ENCODE assay signal across 16 cellular contexts in the genomic region with DNA sequence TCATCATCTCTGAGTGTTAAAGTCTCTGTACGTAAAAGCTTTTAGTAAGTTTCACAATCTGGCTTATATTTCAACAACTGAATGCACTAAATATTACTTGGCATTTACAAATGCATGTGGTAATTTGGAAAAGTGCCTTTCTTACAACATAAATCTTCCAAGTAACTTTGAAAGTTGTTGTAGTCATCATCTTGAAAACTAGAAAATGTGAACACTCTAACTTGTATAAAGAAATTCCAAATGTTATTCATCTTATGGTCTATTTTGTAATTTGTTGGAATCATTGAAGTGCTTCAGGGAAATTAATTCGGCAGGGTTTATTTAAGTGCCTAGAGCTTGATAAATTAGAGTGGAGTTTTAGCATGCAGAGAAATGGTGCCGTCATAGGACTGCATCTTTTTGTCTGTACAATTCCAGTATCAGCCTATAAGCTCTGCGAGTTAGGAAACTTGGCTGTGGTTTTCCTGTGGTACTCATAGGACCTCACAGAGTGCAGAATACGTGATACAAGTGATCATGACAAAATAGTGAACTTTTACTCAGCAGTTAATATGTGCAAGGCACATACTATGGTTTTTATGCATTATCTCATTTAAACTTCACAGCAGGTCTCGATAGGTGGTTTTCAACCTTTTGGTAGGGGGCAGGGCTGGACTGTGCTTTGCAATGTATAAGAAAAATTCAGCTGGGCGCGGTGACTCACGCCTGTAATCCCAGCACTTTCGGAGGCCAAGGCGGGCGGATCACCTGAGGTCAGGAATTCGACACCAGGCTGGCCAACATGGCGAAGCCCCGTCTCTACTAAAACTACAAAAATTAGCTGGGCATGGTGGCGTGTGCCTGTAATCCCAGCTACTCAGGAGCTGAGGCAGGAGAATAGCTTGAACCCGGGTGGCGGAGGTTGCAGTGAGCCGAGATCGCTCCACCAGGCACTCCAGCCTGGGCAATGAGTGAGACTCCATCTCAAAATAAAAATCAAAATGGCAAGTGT.
DNase-seq lines count a peak whose midpoint lies in the region; TF ChIP-seq lines count a peak whose summit lies in the region.
"Had no signal": no experiment of that assay in that cellular context is flagged by ENCODE, and none has a peak within 500 bp of the region (broad histone marks: within the 10 kb centered on the region; RNA-seq: fewer than 3 reads in every experiment).

No MANE protein-coding gene starts in this region.

- no peak overlapping the region for H3K4me3 ChIP-seq in BJ (ENCODE audit: low read depth, low read length)
- no peak overlapping the region for H3K4me3 ChIP-seq in brain microvascular endothelial cell (ENCODE audit: low read depth, low read length)
- peak overlapping the region in 1 of 2 experiments; percentile 35 for H3K4me3 ChIP-seq in mesenchymal stem cell (ENCODE audit: insufficient read depth in 1 of 2, low read depth in 1 of 2, low read length in 2 of 2)
- H3K4me3 ChIP-seq: SJCRH30 had no signal

- peak overlapping the region; percentile 9 for H3K27ac ChIP-seq in brain microvascular endothelial cell
- H3K27ac ChIP-seq in mesenchymal stem cell (ENCODE audit: low read length, poor library complexity, severe bottlenecking) = peak overlapping the region; percentile 86
- H3K27ac ChIP-seq: SJCRH30 had no signal

- peaks cover 21% of the 10 kb centered on the region for H3K4me1 ChIP-seq in mesenchymal stem cell (ENCODE audit: control insufficient read depth, insufficient read depth, low read depth, low read length)

- no peak overlapping the region for H2BK120ac ChIP-seq in mesenchymal stem cell (ENCODE audit: low read depth, low read length)

- H3K9me3 ChIP-seq in mesenchymal stem cell (ENCODE audit: control insufficient read depth, low read length) = no peaks in the 10 kb centered on the region

- 95% methylated on average over 17 of the region's 20 CpGs for WGBS in mesenchymal stem cell

- peak overlapping the region; percentile 13 for H3K9ac ChIP-seq in mesenchymal stem cell (ENCODE audit: low read length)

- no peak overlapping the region for H4K8ac ChIP-seq in mesenchymal stem cell (ENCODE audit: low read length)

- no peak overlapping the region for H2BK5ac ChIP-seq in mesenchymal stem cell (ENCODE audit: low read depth, low read length, poor library complexity, severe bottlenecking)

- no peak overlapping the region for H3K4ac ChIP-seq in mesenchymal stem cell (ENCODE audit: low read depth in 1 of 2, low read length in 2 of 2)

- peak overlapping the region; percentile 24 to 31 for H3K18ac ChIP-seq in mesenchymal stem cell (ENCODE audit: low read depth in 1 of 2, low read length in 2 of 2)

- H3K14ac ChIP-seq in mesenchymal stem cell (ENCODE audit: low read length in 2 of 2) = no peak overlapping the region

- DNase-seq in BJ (ENCODE audit: low read depth) = peak; percentile 41
- DNase-seq in LHCN-M2 (ENCODE audit: low read depth) = peak; percentile 20
- no peak for DNase-seq in brain microvascular endothelial cell
- DNase-seq in mesenchymal stem cell = peak; percentile 71
- DNase-seq in T-helper 9 cell = no peak
- no peak for DNase-seq in activated T-cell treated with anti-CD3 and anti-CD28 coated beads, Interleukin-2, amount 50 U/mL, for 48 hours
- DNase-seq in 8988T = no peak
- no peak for DNase-seq in HuH-7 (ENCODE audit: low spot score)
- DNase-seq: activated B cell treated with CpG ODN at 0.5 μM for 24 hours; activated naive CD8-positive, alpha-beta T cell treated with anti-CD3 and anti-CD28 coated beads, Interleukin-2, amount 50 U/mL, for 24 hours; C1 segment of cervical spinal cord; DMS79; naive thymus-derived CD4-positive, alpha-beta T cell; NCI-H2029 treated with DMSO at 0.1 percent for 48 hours; SJCRH30; stimulated activated CD4-positive, alpha-beta T cell treated with anti-CD3 and anti-CD28 coated beads, Interleukin-2, amount 100 ng/mL, for 48 hours had no signal

- in situ Hi-C loops in brain microvascular endothelial cell (cut with HindIII; ENCODE audit: low pct_ligation_motif_present, low sequenced_read_pairs) = no loop called here

- CTCF ChIA-PET in BJ (lab: Yijun Ruan, JAX) = interaction anchor here (1.2 to 1.4 kb wide), 2 partner anchors 11 to 249 kb away, joined by 3 to 4 read pairs; no protein-coding TSS in a partner anchor

- H2AFZ ChIP-seq in mesenchymal stem cell (ENCODE audit: low read depth, low read length) = no peak overlapping the region

- H2BK15ac ChIP-seq in mesenchymal stem cell (ENCODE audit: low read depth, poor library complexity, severe bottlenecking) = no peak overlapping the region

- no peak for TF ChIP-seq CTCF in BJ (IDR thresholded peaks at IDR 0.05; ENCODE audit: insufficient read depth, low read depth, low read length)
- TF ChIP-seq CTCF in brain microvascular endothelial cell (IDR thresholded peaks at IDR 0.05; ENCODE audit: low read depth, low read length, missing control alignments) = no peak

- H2BK12ac ChIP-seq in mesenchymal stem cell (ENCODE audit: low read length in 2 of 2) = peak overlapping the region in 1 of 2 experiments; percentile 31

- H3K79me1 ChIP-seq in mesenchymal stem cell (replicated peaks; ENCODE audit: low read length, poor library complexity, severe bottlenecking) = peaks cover 5% of the 10 kb centered on the region

- H3K36me3 ChIP-seq in BJ (ENCODE audit: control insufficient read depth, insufficient read depth, low read length) = peaks cover 10% of the 10 kb centered on the region
- H3K36me3 ChIP-seq in brain microvascular endothelial cell (replicated peaks) = peaks cover 33% of the 10 kb centered on the region
- H3K36me3 ChIP-seq in mesenchymal stem cell (ENCODE audit: control insufficient read depth in 1 of 2, insufficient read depth in 2 of 2, low read depth in 1 of 2, low read length in 2 of 2) = peaks cover 12 to 40% of the 10 kb centered on the region in 2 experiments

- no peaks in the 10 kb centered on the region for H3K27me3 ChIP-seq in BJ (ENCODE audit: control insufficient read depth, insufficient read depth, low read length)
- no peaks in the 10 kb centered on the region for H3K27me3 ChIP-seq in brain microvascular endothelial cell (replicated peaks)
- H3K27me3 ChIP-seq in mesenchymal stem cell (ENCODE audit: control insufficient read depth in 1 of 2, insufficient read depth in 1 of 2, low read length in 2 of 2) = no peaks in the 10 kb centered on the region
- H3K27me3 ChIP-seq: SJCRH30 had no signal

- no peak overlapping the region for H3K4me2 ChIP-seq in mesenchymal stem cell (ENCODE audit: low read length, poor library complexity, severe bottlenecking)

- POLR2A ChIA-PET in BJ (lab: Charles Lee) = no interaction called here

- no peak overlapping the region for H4K91ac ChIP-seq in mesenchymal stem cell (ENCODE audit: low read length)

- peak overlapping the region; percentile 92 for H2AK5ac ChIP-seq in mesenchymal stem cell (ENCODE audit: low read length, severe bottlenecking)

- no peak overlapping the region for H3K23ac ChIP-seq in mesenchymal stem cell (ENCODE audit: low read length in 2 of 2)

Comparison
In these comparisons a context has a peak if more than half of its experiments do, and no peak if none do; other contexts are left out.
1. DNase-seq: peak in BJ (single experiment), LHCN-M2 (single experiment) and mesenchymal stem cell (single experiment); none in brain microvascular endothelial cell (single experiment), T-helper 9 cell (single experiment), activated T-cell treated with anti-CD3 and anti-CD28 coated beads, Interleukin-2, amount 50 U/mL, for 48 hours (0 of 2), 8988T (single experiment) and HuH-7 (single experiment).